12 cellular contexts compared by ENCODE assay signal in genomic region chr9:81083821-81084512, GRCh38.
DNase-seq lines count a peak whose midpoint lies in the region; ATAC-seq and TF ChIP-seq lines count a peak whose summit lies in the region.
"Had no signal": no experiment of that assay in that cellular context is flagged by ENCODE, and none has a peak within 500 bp of the region (broad histone marks: within the 10 kb centered on the region; RNA-seq: fewer than 3 reads in every experiment).

No MANE protein-coding gene starts in this region.

- TF ChIP-seq CTCF in astrocyte of the cerebellum (IDR thresholded peaks at IDR 0.05; ENCODE audit: low read depth, low read length, missing control alignments) = no peak

- peak; percentile 53 for DNase-seq in astrocyte of the cerebellum (ENCODE audit: low read depth)
- peak; percentile 79 for DNase-seq in renal cortical epithelial cell (ENCODE audit: low read depth)
- no peak for DNase-seq in SK-N-DZ (ENCODE audit: low spot score)
- no peak for DNase-seq in left lobe of liver (ENCODE audit: low spot score)
- DNase-seq: NCI-H1436; SIG-M5; stimulated activated naive CD4-positive, alpha-beta T cell had no signal

- in situ Hi-C loops in astrocyte of the cerebellum (cut with HindIII; ENCODE audit: low sequenced_read_pairs) = no loop called here

- ATAC-seq in GM18867 (IDR thresholded peaks at IDR 0.05; ENCODE audit: unreplicated experiment) (peak; percentile 85), HG03354 (IDR thresholded peaks at IDR 0.05; ENCODE audit: poor library complexity, severe bottlenecking, unreplicated experiment) (peak; percentile 86), HG03460 (IDR thresholded peaks at IDR 0.05; ENCODE audit: unreplicated experiment) (no peak), left lobe of liver (no peak), GM21367 (IDR thresholded peaks at IDR 0.05; ENCODE audit: unreplicated experiment) (no peak)

- H3K4me3 ChIP-seq in astrocyte of the cerebellum (ENCODE audit: low read depth, low read length) = no peak overlapping the region
- H3K4me3 ChIP-seq: hepatocyte had no signal

Comparison
In these comparisons a context has a peak if more than half of its experiments do, and no peak if none do; other contexts are left out.
1. ATAC-seq: peak in GM18867 (single experiment) and HG03354 (single experiment); none in HG03460 (single experiment), left lobe of liver (single experiment) and GM21367 (single experiment).
2. DNase-seq: peak in astrocyte of the cerebellum (single experiment) and renal cortical epithelial cell (single experiment); none in SK-N-DZ (single experiment) and left lobe of liver (single experiment).